Comparison of ENCODE assay signal across 1 cellular context in the genomic region with DNA sequence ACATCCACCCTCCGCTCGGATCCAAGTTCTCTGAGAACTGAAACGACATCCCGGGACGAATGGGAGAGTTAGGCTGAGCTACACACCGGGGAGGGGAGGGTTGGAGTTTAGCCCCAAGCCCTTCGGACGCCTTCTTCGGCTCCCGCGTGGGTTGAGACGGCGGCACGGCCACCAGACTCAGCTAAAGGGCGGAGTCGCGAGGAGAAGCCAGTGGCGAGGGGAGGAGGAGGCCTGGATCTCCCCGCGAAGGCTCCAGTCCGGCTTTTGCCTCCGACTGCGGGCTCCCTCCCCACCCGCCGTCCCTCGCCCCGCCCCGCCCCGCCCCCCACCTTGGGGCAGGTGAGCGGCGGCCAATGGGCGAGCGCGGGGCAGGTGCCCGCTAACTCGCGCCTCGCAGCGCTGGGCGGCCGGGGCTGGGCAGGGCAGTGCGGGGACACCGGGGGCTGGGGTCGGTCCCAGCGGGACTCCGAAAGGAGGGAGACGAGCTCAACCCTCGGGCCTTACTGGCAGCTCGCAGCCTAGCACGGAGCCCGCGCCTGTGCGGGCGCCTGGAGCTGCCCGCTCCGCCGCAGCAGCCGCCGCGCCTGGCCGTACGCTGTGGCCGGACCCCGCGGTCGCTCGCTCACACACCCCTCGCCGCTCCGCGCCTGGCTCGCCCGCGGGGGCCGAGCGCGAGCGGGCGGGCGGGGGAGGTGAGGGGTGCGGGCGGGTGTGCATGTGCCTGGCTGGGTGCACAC.
TF ChIP-seq lines count a peak whose summit lies in the region.

A gene (plus strand): TSS at position 382 of the 737 bp plus-strand sequence. CDS start 334 bp downstream, at position 716.

TF ChIP-seq in HepG2, 621 proteins besides CTCF, POLR2A, EP300 and RAD21 (continued from another document and continues in another):
- TF ChIP-seq, protein P1, sequence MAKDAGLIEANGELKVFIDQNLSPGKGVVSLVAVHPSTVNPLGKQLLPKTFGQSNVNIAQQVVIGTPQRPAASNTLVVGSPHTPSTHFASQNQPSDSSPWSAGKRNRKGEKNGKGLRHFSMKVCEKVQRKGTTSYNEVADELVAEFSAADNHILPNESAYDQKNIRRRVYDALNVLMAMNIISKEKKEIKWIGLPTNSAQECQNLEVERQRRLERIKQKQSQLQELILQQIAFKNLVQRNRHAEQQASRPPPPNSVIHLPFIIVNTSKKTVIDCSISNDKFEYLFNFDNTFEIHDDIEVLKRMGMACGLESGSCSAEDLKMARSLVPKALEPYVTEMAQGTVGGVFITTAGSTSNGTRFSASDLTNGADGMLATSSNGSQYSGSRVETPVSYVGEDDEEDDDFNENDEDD (CRISPR knock-in tag; IDR thresholded peaks at IDR 0.05; ENCODE audit: borderline replicate concordance): peak; percentile 82; the same call in 1 of the 2 replicates
- TF ChIP-seq NFE2L2 (IDR thresholded peaks at IDR 0.05; ENCODE audit: low read length) (no peak), ZFX (CRISPR knock-in tag; IDR thresholded peaks at IDR 0.05; ENCODE audit: low read depth) (peak; percentile 71), ZNF235 (CRISPR knock-in tag; IDR thresholded peaks at IDR 0.05; ENCODE audit: borderline replicate concordance) (peak; percentile 25; the same call in 1 of the 2 replicates), ZNF782 (CRISPR knock-in tag; IDR thresholded peaks at IDR 0.05; ENCODE audit: borderline replicate concordance) (peak; percentile 48; the same call in 1 of the 2 replicates), BORCS8-MEF2B (CRISPR knock-in tag; IDR thresholded peaks at IDR 0.05) (peak; percentile 71; the same call in 1 of the 2 replicates), SIN3A (IDR thresholded peaks at IDR 0.05; ENCODE audit: borderline replicate concordance, low read depth, low read length) (0 out of 2 replicates have a peak, but pooled peaks have one; percentile 50), STAT5B (CRISPR knock-in tag; IDR thresholded peaks at IDR 0.05) (no peak), ZNF709 (CRISPR knock-in tag; IDR thresholded peaks at IDR 0.05) (peak; percentile 63; the same call in 1 of the 2 replicates), HMG20B (CRISPR knock-in tag; conservative IDR thresholded peaks at IDR 0.05) (no peak; the same call in 1 of the 2 replicates), ZNF713 (CRISPR knock-in tag; IDR thresholded peaks at IDR 0.05) (no peak), ARHGAP35 (CRISPR knock-in tag; IDR thresholded peaks at IDR 0.05; ENCODE audit: borderline replicate concordance) (0 out of 2 replicates have a peak, but pooled peaks have one; percentile 14), RFX3 (CRISPR knock-in tag; IDR thresholded peaks at IDR 0.05) (no peak), ZNF329 (CRISPR knock-in tag; IDR thresholded peaks at IDR 0.05; ENCODE audit: low read depth) (0 out of 2 replicates have a peak, but pooled peaks have one; percentile 51), ZNF619 (CRISPR knock-in tag; IDR thresholded peaks at IDR 0.05) (peak; percentile 57; the same call in 1 of the 2 replicates), KDM3A (CRISPR knock-in tag; IDR thresholded peaks at IDR 0.05; ENCODE audit: low read depth) (0 out of 2 replicates have a peak, but pooled peaks have one; percentile 24), SP5 (CRISPR knock-in tag; IDR thresholded peaks at IDR 0.05; ENCODE audit: borderline replicate concordance, low read depth) (peak; percentile 65; the same call in 1 of the 2 replicates), MEIS1 (CRISPR knock-in tag; IDR thresholded peaks at IDR 0.05; ENCODE audit: borderline replicate concordance) (no peak), TP53 (CRISPR knock-in tag; conservative IDR thresholded peaks at IDR 0.05) (no peak), ZMYM3 (CRISPR knock-in tag; IDR thresholded peaks at IDR 0.05) (peak; percentile 50; the same call in 1 of the 2 replicates), BHLHE40 (IDR thresholded peaks at IDR 0.05; ENCODE audit: low read length) (no peak), ARNT2 (CRISPR knock-in tag; IDR thresholded peaks at IDR 0.05; ENCODE audit: low read depth) (peak; percentile 39; the same call in 1 of the 2 replicates), ZNF674 (CRISPR knock-in tag; IDR thresholded peaks at IDR 0.05; ENCODE audit: low read depth) (no peak), PHF8 (CRISPR knock-in tag; IDR thresholded peaks at IDR 0.05) (peak; percentile 47), ZNF234 (CRISPR knock-in tag; conservative IDR thresholded peaks at IDR 0.05) (peak; percentile 82; the same call in 1 of the 2 replicates), ZNF607 (CRISPR knock-in tag; IDR thresholded peaks at IDR 0.05; ENCODE audit: borderline replicate concordance) (0 out of 2 replicates have a peak, but pooled peaks have one; percentile 66), TBX2 (CRISPR knock-in tag; IDR thresholded peaks at IDR 0.05; ENCODE audit: borderline replicate concordance) (no peak), HNRNPK (IDR thresholded peaks at IDR 0.05; ENCODE audit: low read depth, low read length, poor library complexity, severe bottlenecking) (no peak), ZNF616 (CRISPR knock-in tag; IDR thresholded peaks at IDR 0.05; ENCODE audit: low read depth) (peak; percentile 41; the same call in 1 of the 2 replicates), FLYWCH1 (CRISPR knock-in tag; IDR thresholded peaks at IDR 0.05) (peak; percentile 69; the same call in 1 of the 2 replicates), EZH2 (conservative IDR thresholded peaks at IDR 0.05; ENCODE audit: low read depth, low read length) (0 out of 2 replicates have a peak, but pooled peaks have one; percentile 28), EHMT2 (IDR thresholded peaks at IDR 0.05; ENCODE audit: borderline replicate concordance, low read depth, low read length) (no peak), REPIN1 (CRISPR knock-in tag; IDR thresholded peaks at IDR 0.05; ENCODE audit: borderline replicate concordance, low read depth) (peak; percentile 56; the same call in 1 of the 2 replicates), ZEB1 (IDR thresholded peaks at IDR 0.05; ENCODE audit: insufficient replicate concordance, low read depth) (peak; percentile 94), PCBP1 (IDR thresholded peaks at IDR 0.05; ENCODE audit: borderline replicate concordance, low read depth, low read length) (peak; percentile 82; the same call in 1 of the 2 replicates), TSC22D2 (CRISPR knock-in tag; IDR thresholded peaks at IDR 0.05; ENCODE audit: borderline replicate concordance) (no peak), MTF2 (CRISPR knock-in tag; IDR thresholded peaks at IDR 0.05; ENCODE audit: borderline replicate concordance) (peak; percentile 61; the same call in 1 of the 2 replicates), PHF21A (CRISPR knock-in tag; IDR thresholded peaks at IDR 0.05) (0 out of 2 replicates have a peak, but pooled peaks have one; percentile 28), GLI4 (CRISPR knock-in tag; IDR thresholded peaks at IDR 0.05; ENCODE audit: borderline replicate concordance) (no peak; the same call in 1 of the 2 replicates), BRCA1 (CRISPR knock-in tag; IDR thresholded peaks at IDR 0.05) (no peak)
- TF ChIP-seq, protein P2, sequence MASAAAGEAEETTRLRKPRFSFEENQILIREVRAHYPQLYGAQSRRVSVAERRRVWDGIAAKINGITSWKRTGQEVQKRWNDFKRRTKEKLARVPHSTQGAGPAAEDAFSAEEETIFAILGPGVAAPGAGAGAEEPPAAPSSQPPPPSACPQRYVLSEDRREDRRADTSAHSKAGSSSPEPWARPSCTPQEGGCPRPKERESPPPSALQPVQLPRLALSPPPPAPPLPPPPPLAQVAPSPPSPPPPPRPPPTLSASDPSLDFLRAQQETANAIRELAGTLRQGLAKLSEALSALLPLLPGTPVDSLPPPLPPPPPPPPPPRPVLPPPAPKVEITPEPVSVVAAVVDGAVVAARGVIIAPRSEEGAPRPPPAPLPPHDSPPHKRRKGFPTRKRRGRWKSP (CRISPR knock-in tag; IDR thresholded peaks at IDR 0.05): peak; percentile 79
- TF ChIP-seq, protein P3, sequence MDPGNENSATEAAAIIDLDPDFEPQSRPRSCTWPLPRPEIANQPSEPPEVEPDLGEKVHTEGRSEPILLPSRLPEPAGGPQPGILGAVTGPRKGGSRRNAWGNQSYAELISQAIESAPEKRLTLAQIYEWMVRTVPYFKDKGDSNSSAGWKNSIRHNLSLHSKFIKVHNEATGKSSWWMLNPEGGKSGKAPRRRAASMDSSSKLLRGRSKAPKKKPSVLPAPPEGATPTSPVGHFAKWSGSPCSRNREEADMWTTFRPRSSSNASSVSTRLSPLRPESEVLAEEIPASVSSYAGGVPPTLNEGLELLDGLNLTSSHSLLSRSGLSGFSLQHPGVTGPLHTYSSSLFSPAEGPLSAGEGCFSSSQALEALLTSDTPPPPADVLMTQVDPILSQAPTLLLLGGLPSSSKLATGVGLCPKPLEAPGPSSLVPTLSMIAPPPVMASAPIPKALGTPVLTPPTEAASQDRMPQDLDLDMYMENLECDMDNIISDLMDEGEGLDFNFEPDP (CRISPR knock-in tag; conservative IDR thresholded peaks at IDR 0.05): no peak
- TF ChIP-seq, protein P4, sequence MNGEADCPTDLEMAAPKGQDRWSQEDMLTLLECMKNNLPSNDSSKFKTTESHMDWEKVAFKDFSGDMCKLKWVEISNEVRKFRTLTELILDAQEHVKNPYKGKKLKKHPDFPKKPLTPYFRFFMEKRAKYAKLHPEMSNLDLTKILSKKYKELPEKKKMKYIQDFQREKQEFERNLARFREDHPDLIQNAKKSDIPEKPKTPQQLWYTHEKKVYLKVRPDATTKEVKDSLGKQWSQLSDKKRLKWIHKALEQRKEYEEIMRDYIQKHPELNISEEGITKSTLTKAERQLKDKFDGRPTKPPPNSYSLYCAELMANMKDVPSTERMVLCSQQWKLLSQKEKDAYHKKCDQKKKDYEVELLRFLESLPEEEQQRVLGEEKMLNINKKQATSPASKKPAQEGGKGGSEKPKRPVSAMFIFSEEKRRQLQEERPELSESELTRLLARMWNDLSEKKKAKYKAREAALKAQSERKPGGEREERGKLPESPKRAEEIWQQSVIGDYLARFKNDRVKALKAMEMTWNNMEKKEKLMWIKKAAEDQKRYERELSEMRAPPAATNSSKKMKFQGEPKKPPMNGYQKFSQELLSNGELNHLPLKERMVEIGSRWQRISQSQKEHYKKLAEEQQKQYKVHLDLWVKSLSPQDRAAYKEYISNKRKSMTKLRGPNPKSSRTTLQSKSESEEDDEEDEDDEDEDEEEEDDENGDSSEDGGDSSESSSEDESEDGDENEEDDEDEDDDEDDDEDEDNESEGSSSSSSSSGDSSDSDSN (CRISPR knock-in tag; IDR thresholded peaks at IDR 0.05): peak; percentile 69; the same call in 1 of the 2 replicates
- TF ChIP-seq, protein P5, sequence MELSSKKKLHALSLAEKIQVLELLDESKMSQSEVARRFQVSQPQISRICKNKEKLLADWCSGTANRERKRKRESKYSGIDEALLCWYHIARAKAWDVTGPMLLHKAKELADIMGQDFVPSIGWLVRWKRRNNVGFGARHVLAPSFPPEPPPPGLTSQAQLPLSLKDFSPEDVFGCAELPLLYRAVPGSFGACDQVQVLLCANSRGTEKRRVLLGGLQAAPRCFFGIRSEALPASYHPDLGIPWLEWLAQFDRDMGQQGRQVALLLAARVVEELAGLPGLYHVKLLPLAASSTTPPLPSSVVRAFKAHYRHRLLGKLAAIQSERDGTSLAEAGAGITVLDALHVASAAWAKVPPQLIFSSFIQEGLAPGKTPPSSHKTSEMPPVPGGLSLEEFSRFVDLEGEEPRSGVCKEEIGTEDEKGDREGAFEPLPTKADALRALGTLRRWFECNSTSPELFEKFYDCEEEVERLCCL (CRISPR knock-in tag; IDR thresholded peaks at IDR 0.05; ENCODE audit: borderline replicate concordance): 0 out of 2 replicates have a peak, but pooled peaks have one; percentile 25
- TF ChIP-seq, protein P6, sequence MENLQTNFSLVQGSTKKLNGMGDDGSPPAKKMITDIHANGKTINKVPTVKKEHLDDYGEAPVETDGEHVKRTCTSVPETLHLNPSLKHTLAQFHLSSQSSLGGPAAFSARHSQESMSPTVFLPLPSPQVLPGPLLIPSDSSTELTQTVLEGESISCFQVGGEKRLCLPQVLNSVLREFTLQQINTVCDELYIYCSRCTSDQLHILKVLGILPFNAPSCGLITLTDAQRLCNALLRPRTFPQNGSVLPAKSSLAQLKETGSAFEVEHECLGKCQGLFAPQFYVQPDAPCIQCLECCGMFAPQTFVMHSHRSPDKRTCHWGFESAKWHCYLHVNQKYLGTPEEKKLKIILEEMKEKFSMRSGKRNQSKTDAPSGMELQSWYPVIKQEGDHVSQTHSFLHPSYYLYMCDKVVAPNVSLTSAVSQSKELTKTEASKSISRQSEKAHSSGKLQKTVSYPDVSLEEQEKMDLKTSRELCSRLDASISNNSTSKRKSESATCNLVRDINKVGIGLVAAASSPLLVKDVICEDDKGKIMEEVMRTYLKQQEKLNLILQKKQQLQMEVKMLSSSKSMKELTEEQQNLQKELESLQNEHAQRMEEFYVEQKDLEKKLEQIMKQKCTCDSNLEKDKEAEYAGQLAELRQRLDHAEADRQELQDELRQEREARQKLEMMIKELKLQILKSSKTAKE (CRISPR knock-in tag; IDR thresholded peaks at IDR 0.05; ENCODE audit: borderline replicate concordance): peak; percentile 28; the same call in 1 of the 2 replicates
- TF ChIP-seq, protein P7, sequence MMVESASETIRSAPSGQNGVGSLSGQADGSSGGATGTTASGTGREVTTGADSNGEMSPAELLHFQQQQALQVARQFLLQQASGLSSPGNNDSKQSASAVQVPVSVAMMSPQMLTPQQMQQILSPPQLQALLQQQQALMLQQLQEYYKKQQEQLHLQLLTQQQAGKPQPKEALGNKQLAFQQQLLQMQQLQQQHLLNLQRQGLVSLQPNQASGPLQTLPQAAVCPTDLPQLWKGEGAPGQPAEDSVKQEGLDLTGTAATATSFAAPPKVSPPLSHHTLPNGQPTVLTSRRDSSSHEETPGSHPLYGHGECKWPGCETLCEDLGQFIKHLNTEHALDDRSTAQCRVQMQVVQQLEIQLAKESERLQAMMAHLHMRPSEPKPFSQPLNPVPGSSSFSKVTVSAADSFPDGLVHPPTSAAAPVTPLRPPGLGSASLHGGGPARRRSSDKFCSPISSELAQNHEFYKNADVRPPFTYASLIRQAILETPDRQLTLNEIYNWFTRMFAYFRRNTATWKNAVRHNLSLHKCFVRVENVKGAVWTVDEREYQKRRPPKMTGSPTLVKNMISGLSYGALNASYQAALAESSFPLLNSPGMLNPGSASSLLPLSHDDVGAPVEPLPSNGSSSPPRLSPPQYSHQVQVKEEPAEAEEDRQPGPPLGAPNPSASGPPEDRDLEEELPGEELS (CRISPR knock-in tag; IDR thresholded peaks at IDR 0.05): no peak
- TF ChIP-seq, protein P8, sequence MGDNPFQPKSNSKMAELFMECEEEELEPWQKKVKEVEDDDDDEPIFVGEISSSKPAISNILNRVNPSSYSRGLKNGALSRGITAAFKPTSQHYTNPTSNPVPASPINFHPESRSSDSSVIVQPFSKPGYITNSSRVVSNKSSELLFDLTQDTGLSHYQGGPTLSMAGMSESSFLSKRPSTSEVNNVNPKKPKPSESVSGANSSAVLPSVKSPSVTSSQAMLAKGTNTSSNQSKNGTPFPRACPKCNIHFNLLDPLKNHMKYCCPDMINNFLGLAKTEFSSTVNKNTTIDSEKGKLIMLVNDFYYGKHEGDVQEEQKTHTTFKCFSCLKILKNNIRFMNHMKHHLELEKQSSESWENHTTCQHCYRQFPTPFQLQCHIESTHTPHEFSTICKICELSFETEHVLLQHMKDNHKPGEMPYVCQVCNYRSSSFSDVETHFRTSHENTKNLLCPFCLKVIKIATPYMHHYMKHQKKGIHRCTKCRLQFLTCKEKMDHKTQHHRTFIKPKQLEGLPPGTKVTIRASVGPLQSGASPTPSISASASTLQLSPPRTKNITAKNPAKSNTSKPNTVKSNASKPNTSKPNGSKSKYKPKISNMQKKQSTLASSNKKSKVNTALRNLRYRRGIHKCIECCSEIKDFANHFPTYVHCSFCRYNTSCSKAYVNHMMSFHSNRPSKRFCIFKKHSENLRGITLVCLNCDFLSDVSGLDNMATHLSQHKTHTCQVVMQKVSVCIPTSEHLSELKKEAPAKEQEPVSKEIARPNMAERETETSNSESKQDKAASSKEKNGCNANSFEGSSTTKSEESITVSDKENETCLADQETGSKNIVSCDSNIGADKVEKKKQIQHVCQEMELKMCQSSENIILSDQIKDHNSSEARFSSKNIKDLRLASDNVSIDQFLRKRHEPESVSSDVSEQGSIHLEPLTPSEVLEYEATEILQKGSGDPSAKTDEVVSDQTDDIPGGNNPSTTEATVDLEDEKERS (CRISPR knock-in tag; IDR thresholded peaks at IDR 0.05): 0 out of 2 replicates have a peak, but pooled peaks have one; percentile 24
